8 cellular contexts compared by ENCODE assay signal in the genomic region with DNA sequence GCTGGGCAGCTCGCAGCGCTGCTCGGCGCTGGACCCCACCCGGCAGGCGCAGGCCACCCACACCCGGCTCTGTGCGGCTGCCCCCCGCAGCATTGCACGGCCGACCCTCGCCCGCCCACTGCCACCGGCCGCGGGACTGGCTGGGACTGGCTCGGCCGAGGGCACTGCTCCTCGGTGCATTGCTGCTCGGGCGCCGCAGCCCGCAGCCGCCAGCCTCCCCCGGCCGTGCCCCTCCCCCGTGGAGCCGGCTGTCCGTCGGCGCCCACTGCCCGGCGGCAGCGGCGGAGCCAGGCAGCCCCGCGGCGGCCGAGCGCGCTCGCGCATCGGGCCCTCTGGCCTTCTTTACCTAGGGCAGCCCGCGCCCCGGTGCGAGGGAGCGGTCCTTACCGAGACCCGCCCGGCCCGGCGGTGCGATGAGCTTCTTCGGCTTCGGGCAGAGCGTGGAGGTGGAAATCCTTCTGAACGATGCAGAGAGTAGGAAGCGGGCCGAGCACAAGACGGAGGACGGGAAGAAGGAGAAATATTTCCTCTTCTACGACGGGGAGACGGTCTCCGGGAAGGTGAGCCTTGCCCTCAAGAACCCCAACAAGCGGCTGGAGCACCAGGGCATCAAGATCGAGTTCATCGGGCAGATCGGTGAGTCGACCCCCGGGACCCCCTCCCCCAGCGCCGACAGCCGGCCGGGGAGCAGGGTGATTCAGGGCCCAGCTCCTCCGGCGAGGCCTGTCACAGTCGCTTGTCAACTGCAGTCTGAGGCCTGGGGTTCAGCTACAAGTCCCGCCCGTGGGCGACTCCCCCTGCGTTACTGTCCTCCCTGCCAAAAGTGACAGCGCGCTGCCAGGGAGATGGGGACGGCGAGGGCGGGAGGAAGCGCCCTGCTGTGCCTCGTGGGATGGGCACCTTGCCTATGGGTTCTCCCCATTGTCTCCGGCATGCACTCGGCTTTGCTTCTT. TPM values are rescaled to one million over a fixed set of nuclear protein-coding genes. Genes with fewer than 3 reads are reported as not detected.
A peak's percentile ranks its signal among the peaks of the same experiment; 100 is the strongest.
DNase-seq lines count a peak whose midpoint lies in the region; ATAC-seq, FAIRE-seq and TF ChIP-seq lines count a peak whose summit lies in the region.

No MANE protein-coding gene starts in this region.

- H3K36me3 Mint-ChIP-seq in stimulated activated effector memory CD8-positive, alpha-beta T cell treated with anti-CD3 and anti-CD28 coated beads, Interleukin-12 subunit alpha, Interleukin-12 subunit beta, amount 100 ng/mL, for 72 hours, result peaks cover 56% of the 10 kb centered on the region

- POLR2A ChIA-PET in A549 (lab: Yijun Ruan, JAX), result interaction anchor here (0.6 to 2.1 kb wide), 11 partner anchors 9 to 263 kb away, joined by 3 to 19 read pairs (median 4); a partner anchor contains a TSS

- H3K4me1 ChIP-seq in A549, result peaks cover 17% of the 10 kb centered on the region; the same call in 1 of the 3 replicates
- peaks cover 6% of the 10 kb centered on the region for H3K4me1 ChIP-seq in mucosa of stomach (ENCODE audit: control insufficient read depth, insufficient read depth, low read length)

- TF ChIP-seq POLR2A in A549 (IDR thresholded peaks at IDR 0.05; ENCODE audit: low read length), result peak; percentile 56; the same call in 1 of the 2 replicates

- no peaks in the 10 kb centered on the region for H3K27me3 ChIP-seq in mucosa of stomach (ENCODE audit: control insufficient read depth, insufficient read depth, low read length)

- peak overlapping the region; percentile 60 for H3K4me3 ChIP-seq in A549
- peak overlapping the region; percentile 77 for H3K4me3 ChIP-seq in mucosa of stomach (ENCODE audit: low read length)

- no peak for FAIRE-seq in A549 (lab: Jason Lieb, UNC)

- no peaks in the 10 kb centered on the region for H3K9me3 ChIP-seq in A549
- no peaks in the 10 kb centered on the region for H3K9me3 ChIP-seq in mucosa of stomach (ENCODE audit: control insufficient read depth, low read length)

- peak; percentile 41 to 54; a peak in 5 of 6 replicates for ATAC-seq in A549
- peak; percentile 21 for ATAC-seq in GM18861 (IDR thresholded peaks at IDR 0.05; ENCODE audit: unreplicated experiment)
- ATAC-seq in HG03108 (IDR thresholded peaks at IDR 0.05; ENCODE audit: unreplicated experiment), result peak; percentile 16
- ATAC-seq in stimulated activated effector memory CD8-positive, alpha-beta T cell treated with anti-CD3 and anti-CD28 coated beads, Interleukin-12 subunit alpha, Interleukin-12 subunit beta, amount 100 ng/mL, for 72 hours, result peak; percentile 48

- no peak for TF ChIP-seq EP300 in A549 (IDR thresholded peaks at IDR 0.05)

- no peak for TF ChIP-seq CTCF in A549 (IDR thresholded peaks at IDR 0.05)

- peaks cover 64% of the 10 kb centered on the region for H3K4me1 Mint-ChIP-seq in stimulated activated effector memory CD8-positive, alpha-beta T cell treated with anti-CD3 and anti-CD28 coated beads, Interleukin-12 subunit alpha, Interleukin-12 subunit beta, amount 100 ng/mL, for 72 hours

- peak; percentile 7 to 10 for DNase-seq in A549 (ENCODE audit: low read depth in 1 of 2, low spot score in 1 of 2)
- peak; percentile 18 for DNase-seq in NCI-H774 (lab: John Stamatoyannopoulos, UW)
- peak; percentile 84 for DNase-seq in activated CD8-positive, alpha-beta memory T cell treated with anti-CD3 and anti-CD28 coated beads, Interleukin-2, amount 50 U/mL, for 48 hours
- DNase-seq in epithelial cell of prostate (ENCODE audit: low read depth, low spot score), result no peak
- peak; percentile 40 to 80 for DNase-seq in stimulated activated effector memory CD8-positive, alpha-beta T cell treated with anti-CD3 and anti-CD28 coated beads, Interleukin-12 subunit alpha, Interleukin-12 subunit beta, amount 100 ng/mL, for 72 hours (ENCODE audit: low spot score in 2 of 2)

- TF ChIP-seq RAD21 in A549 (conservative IDR thresholded peaks at IDR 0.05 in 1 of 2, IDR thresholded peaks at IDR 0.05 in 1 of 2), result no peak

- H3K27ac ChIP-seq in A549 (peak overlapping the region; percentile 85 to 90), epithelial cell of prostate (peak overlapping the region; percentile 54)

- CTCF ChIA-PET in A549 (lab: Yijun Ruan, JAX), result interaction anchor here (0.9 to 1.7 kb wide), 3 partner anchors 16 to 19 kb away, joined by 6 to 7 read pairs (median 6); no protein-coding TSS in a partner anchor

- peak overlapping the region; percentile 96 for H3K4me2 ChIP-seq in A549

- H3K9me3 Mint-ChIP-seq in stimulated activated effector memory CD8-positive, alpha-beta T cell treated with anti-CD3 and anti-CD28 coated beads, Interleukin-12 subunit alpha, Interleukin-12 subunit beta, amount 100 ng/mL, for 72 hours, result no peaks in the 10 kb centered on the region

- peak overlapping the region; percentile 78 for H3K9ac ChIP-seq in mucosa of stomach (ENCODE audit: low read length)

- no peaks in the 10 kb centered on the region for H3K36me3 ChIP-seq in mucosa of stomach (ENCODE audit: control insufficient read depth, insufficient read depth, low read length)

- 1% methylated on average over 12 of the region's 93 CpGs for WGBS in A549 (ENCODE audit: missing lambda C conversion rate)

- peak overlapping the region; percentile 97 for H3K27ac Mint-ChIP-seq in stimulated activated effector memory CD8-positive, alpha-beta T cell treated with anti-CD3 and anti-CD28 coated beads, Interleukin-12 subunit alpha, Interleukin-12 subunit beta, amount 100 ng/mL, for 72 hours

- H3K4me3 Mint-ChIP-seq in stimulated activated effector memory CD8-positive, alpha-beta T cell treated with anti-CD3 and anti-CD28 coated beads, Interleukin-12 subunit alpha, Interleukin-12 subunit beta, amount 100 ng/mL, for 72 hours, result peak overlapping the region; percentile 95

TF ChIP-seq in A549, 52 proteins besides CTCF, POLR2A, EP300 and RAD21:
- TF ChIP-seq FOXS1 (CRISPR knock-in tag; IDR thresholded peaks at IDR 0.05), result no peak
- TF ChIP-seq, protein P1, sequence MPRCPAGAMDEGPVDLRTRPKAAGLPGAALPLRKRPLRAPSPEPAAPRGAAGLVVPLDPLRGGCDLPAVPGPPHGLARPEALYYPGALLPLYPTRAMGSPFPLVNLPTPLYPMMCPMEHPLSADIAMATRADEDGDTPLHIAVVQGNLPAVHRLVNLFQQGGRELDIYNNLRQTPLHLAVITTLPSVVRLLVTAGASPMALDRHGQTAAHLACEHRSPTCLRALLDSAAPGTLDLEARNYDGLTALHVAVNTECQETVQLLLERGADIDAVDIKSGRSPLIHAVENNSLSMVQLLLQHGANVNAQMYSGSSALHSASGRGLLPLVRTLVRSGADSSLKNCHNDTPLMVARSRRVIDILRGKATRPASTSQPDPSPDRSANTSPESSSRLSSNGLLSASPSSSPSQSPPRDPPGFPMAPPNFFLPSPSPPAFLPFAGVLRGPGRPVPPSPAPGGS (IDR thresholded peaks at IDR 0.05), result peak; percentile 22; the same call in 1 of the 3 replicates
TF ChIP-seq in A549: peak in this region for 1.

RNA-seq across cellular contexts. Expression of a gene that starts 0.5 kb away (rescaled TPM):
- polyA plus RNA-seq in A549 (2011; rRNA removed) (25.7 and 26.3 TPM in 2 replicates), A549 (2017; fragmentation: RNase III; extraction: RNeasy Plus Mini Kit Qiagen cat#74134 plus additional on column Dnase treatment) (18.6 to 20.7 TPM (median 19.2 TPM) in 3 replicates)
- 20.2 and 21.8 TPM in 2 replicates for polyA plus RNA-seq in A549 (2012; cell fraction: cytosol; rRNA removed)
- polyA plus RNA-seq in A549 (2012; cell fraction: nucleus; rRNA removed), result 27.0 and 28.5 TPM in 2 replicates
- polyA minus RNA-seq in A549 (2011; rRNA and poly(A)+ RNA removed), result 39.3 and 41.2 TPM in 2 replicates

RNA-seq across cellular contexts. Expression of a gene that starts 1.2 kb away (rescaled TPM):
- polyA plus RNA-seq in A549 (2011; rRNA removed) (35.8 and 36.0 TPM in 2 replicates), A549 (2017; fragmentation: RNase III; extraction: RNeasy Plus Mini Kit Qiagen cat#74134 plus additional on column Dnase treatment) (25.6 to 26.6 TPM (median 26.0 TPM) in 3 replicates)
- polyA plus RNA-seq in A549 (2012; cell fraction: cytosol; rRNA removed), result 25.7 and 27.8 TPM in 2 replicates
- 44.9 and 49.7 TPM in 2 replicates for polyA plus RNA-seq in A549 (2012; cell fraction: nucleus; rRNA removed)
- 46.3 and 49.3 TPM in 2 replicates for polyA minus RNA-seq in A549 (2011; rRNA and poly(A)+ RNA removed)

RNA-seq across cellular contexts. Expression of a gene that starts 28.2 kb away (rescaled TPM):
- polyA plus RNA-seq in A549 (2011; rRNA removed) (27.9 and 32.7 TPM in 2 replicates), A549 (2017; fragmentation: RNase III; extraction: RNeasy Plus Mini Kit Qiagen cat#74134 plus additional on column Dnase treatment) (16.9 to 22.6 TPM (median 20.8 TPM) in 3 replicates)
- polyA plus RNA-seq in A549 (2012; cell fraction: cytosol; rRNA removed), result 14.6 and 14.8 TPM in 2 replicates
- polyA plus RNA-seq in A549 (2012; cell fraction: nucleus; rRNA removed), result 5.8 and 7.7 TPM in 2 replicates
- polyA minus RNA-seq in A549 (2011; rRNA and poly(A)+ RNA removed), result 14.3 and 18.5 TPM in 2 replicates

RNA-seq across cellular contexts. Expression of a gene that starts 28.4 kb away (rescaled TPM):
- polyA plus RNA-seq in A549 (2011; rRNA removed), result 16.8 and 16.9 TPM in 2 replicates
- 11.6 TPM in 2 replicates for polyA plus RNA-seq in A549 (2012; cell fraction: cytosol; rRNA removed)
- 21.7 and 24.7 TPM in 2 replicates for polyA plus RNA-seq in A549 (2012; cell fraction: nucleus; rRNA removed)
- polyA plus RNA-seq in A549 (2017; fragmentation: RNase III; extraction: RNeasy Plus Mini Kit Qiagen cat#74134 plus additional on column Dnase treatment), result 13.5 to 15.9 TPM (median 14.3 TPM) in 3 replicates
- 6.7 and 10.0 TPM in 2 replicates for polyA minus RNA-seq in A549 (2011; rRNA and poly(A)+ RNA removed)

RNA-seq across cellular contexts. Expression of a gene that starts 51.2 kb away (rescaled TPM):
- polyA plus RNA-seq in A549 (2011; rRNA removed) (not detected in 2 replicates), A549 (2017; fragmentation: RNase III; extraction: RNeasy Plus Mini Kit Qiagen cat#74134 plus additional on column Dnase treatment) (not detected in 3 replicates)
- not detected in 2 replicates for polyA plus RNA-seq in A549 (2012; cell fraction: cytosol; rRNA removed)
- 0.01 and 0.06 TPM in 2 replicates for polyA plus RNA-seq in A549 (2012; cell fraction: nucleus; rRNA removed)
- not detected in 2 replicates for polyA minus RNA-seq in A549 (2011; rRNA and poly(A)+ RNA removed)
